ENCODE assay signal across 15 cellular contexts in genomic region chr18:79610461-79611039, GRCh38.
DNase-seq lines count a peak whose midpoint lies in the region; ATAC-seq and TF ChIP-seq lines count a peak whose summit lies in the region.
"Had no signal": no experiment of that assay in that cellular context is flagged by ENCODE, and none has a peak within 500 bp of the region (broad histone marks: within the 10 kb centered on the region; RNA-seq: fewer than 3 reads in every experiment).

No MANE protein-coding gene starts in this region.

- 87 to 93% (median 91%) methylated on average over 16 to 23 of the region's 23 CpGs for WGBS in spleen, 5 donors

- H3K4me2 ChIP-seq in PC-9: no peak overlapping the region

- H3K79me2 ChIP-seq in PC-9 (ENCODE audit: low read depth): no peaks in the 10 kb centered on the region
- H3K79me2 ChIP-seq: parathyroid adenoma had no signal

- H3K27ac ChIP-seq in brain microvascular endothelial cell (peak overlapping the region; percentile 56), lower lobe of right lung (no peak overlapping the region), spleen (no peak overlapping the region), PC-9 (no peak overlapping the region)
- H3K27ac ChIP-seq: epithelial cell of prostate, parathyroid adenoma, SK-N-MC had no signal

- no peak for TF ChIP-seq POLR2A in spleen (IDR thresholded peaks at IDR 0.05)

- no TSS peak for BruUV-seq in PC-9 (replicated peaks; lab: Mats Ljungman, UMichigan)

- no peaks in the 10 kb centered on the region for H3K9me2 ChIP-seq in PC-9 (ENCODE audit: insufficient read depth)

- H3K9me3 Mint-ChIP-seq in activated naive CD4-positive, alpha-beta T cell treated with anti-CD3 and anti-CD28 coated beads for 36 hours: no peaks in the 10 kb centered on the region

- peaks cover 4% of the 10 kb centered on the region for H3K27me3 Mint-ChIP-seq in activated naive CD4-positive, alpha-beta T cell treated with anti-CD3 and anti-CD28 coated beads for 36 hours (ENCODE audit: low read depth)

- in situ Hi-C loops in brain microvascular endothelial cell (cut with HindIII; ENCODE audit: low pct_ligation_motif_present, low sequenced_read_pairs): no loop called here

- H3K4me1 ChIP-seq in lower lobe of right lung: no peaks in the 10 kb centered on the region
- no peaks in the 10 kb centered on the region for H3K4me1 ChIP-seq in spleen
- no peaks in the 10 kb centered on the region for H3K4me1 ChIP-seq in PC-9 (replicated peaks; ENCODE audit: insufficient read depth)
- H3K4me1 ChIP-seq: parathyroid adenoma had no signal

- H2AFZ ChIP-seq in PC-9: no peak overlapping the region
- H2AFZ ChIP-seq: parathyroid adenoma had no signal

- POLR2A ChIA-PET in PC-9 (lab: Charles Lee; ENCODE audit: unreplicated experiment): no interaction called here

- H3K27ac Mint-ChIP-seq in activated naive CD4-positive, alpha-beta T cell treated with anti-CD3 and anti-CD28 coated beads for 36 hours: no peak overlapping the region

- H3K36me3 ChIP-seq in brain microvascular endothelial cell (replicated peaks) (no peaks in the 10 kb centered on the region), lower lobe of right lung (no peaks in the 10 kb centered on the region), spleen (no peaks in the 10 kb centered on the region), PC-9 (ENCODE audit: low read depth) (no peaks in the 10 kb centered on the region)

- TF ChIP-seq CTCF in brain microvascular endothelial cell (IDR thresholded peaks at IDR 0.05; ENCODE audit: low read depth, low read length, missing control alignments) (no peak), lower lobe of right lung (IDR thresholded peaks at IDR 0.05) (no peak), spleen (IDR thresholded peaks at IDR 0.05 in 8 of 11, conservative IDR thresholded peaks at IDR 0.05 in 3 of 11) (no peak), PC-9 (conservative IDR thresholded peaks at IDR 0.05) (no peak)

- TF ChIP-seq EP300 in Ishikawa (IDR thresholded peaks at IDR 0.05; ENCODE audit: borderline replicate concordance): no peak

- no peaks in the 10 kb centered on the region for H3K27me3 ChIP-seq in brain microvascular endothelial cell (replicated peaks)
- H3K27me3 ChIP-seq in lower lobe of right lung (ENCODE audit: low read depth): peaks cover 3% of the 10 kb centered on the region
- peaks cover 0 to 36% (median 0%) of the 10 kb centered on the region in 7 donors for H3K27me3 ChIP-seq in spleen (replicated peaks in 1 of 7)
- H3K27me3 ChIP-seq in PC-9 (ENCODE audit: insufficient read depth, low read depth): peaks cover 72% of the 10 kb centered on the region

- no peak for DNase-seq in brain microvascular endothelial cell
- peak; percentile 24 for DNase-seq in lower lobe of right lung
- peak; percentile 63 for DNase-seq in spleen
- no peak for DNase-seq in PC-9
- no peak for DNase-seq in NCI-H1436 (lab: John Stamatoyannopoulos, UW)
- no peak for DNase-seq in activated naive CD4-positive, alpha-beta T cell treated with anti-CD3 and anti-CD28 coated beads for 36 hours
- DNase-seq: activated CD4-positive, alpha-beta T cell treated with anti-CD3 and anti-CD28 coated beads, Interleukin-2, amount 50 U/mL, for 4 hours; activated T-cell treated with anti-CD3 and anti-CD28 coated beads, Interleukin-2, amount 50 U/mL, for 48 hours; amniotic stem cell; DMS 273 treated with DMSO at 0.1 percent for 48 hours had no signal

- no peak for ATAC-seq in lower lobe of right lung

- intact Hi-C loops in lower lobe of right lung (cut with DNase I) (no loop called here), spleen (cut with DNase I; ENCODE audit: low total_unique reads) (no loop called here), PC-9 (cut with micrococcal nuclease; ENCODE audit: unreplicated experiment) (no loop called here)
- intact Hi-C loops in activated naive CD4-positive, alpha-beta T cell treated with anti-CD3 and anti-CD28 coated beads for 36 hours (cut with micrococcal nuclease): no loop called here

- no peaks in the 10 kb centered on the region for H4K20me1 ChIP-seq in PC-9 (ENCODE audit: insufficient read depth)

- no peaks in the 10 kb centered on the region for H3K36me3 Mint-ChIP-seq in activated naive CD4-positive, alpha-beta T cell treated with anti-CD3 and anti-CD28 coated beads for 36 hours (ENCODE audit: low read depth)

- no peaks in the 10 kb centered on the region for H3K4me1 Mint-ChIP-seq in activated naive CD4-positive, alpha-beta T cell treated with anti-CD3 and anti-CD28 coated beads for 36 hours (ENCODE audit: low read depth)

- H3K4me3 ChIP-seq in brain microvascular endothelial cell (ENCODE audit: low read depth, low read length): no peak overlapping the region
- no peak overlapping the region for H3K4me3 ChIP-seq in lower lobe of right lung
- no peak overlapping the region for H3K4me3 ChIP-seq in spleen
- H3K4me3 ChIP-seq in PC-9: no peak overlapping the region
- H3K4me3 ChIP-seq: mucosa of descending colon, SK-N-MC had no signal

- no peaks in the 10 kb centered on the region for H3F3A ChIP-seq in PC-9 (ENCODE audit: insufficient read depth, low read depth)

- CTCF ChIA-PET in PC-9 (lab: Charles Lee): no interaction called here
- CTCF ChIA-PET in activated naive CD4-positive, alpha-beta T cell treated with anti-CD3 and anti-CD28 coated beads for 36 hours (lab: Charles Lee): no interaction called here

- H3K4me3 Mint-ChIP-seq in activated naive CD4-positive, alpha-beta T cell treated with anti-CD3 and anti-CD28 coated beads for 36 hours: no peak overlapping the region

- no peak for TF ChIP-seq RAD21 in Ishikawa (IDR thresholded peaks at IDR 0.05; ENCODE audit: low read depth)

- H3K9me3 ChIP-seq in lower lobe of right lung (no peaks in the 10 kb centered on the region), spleen (no peaks in the 10 kb centered on the region), PC-9 (ENCODE audit: insufficient read depth, low read depth) (no peaks in the 10 kb centered on the region)
- H3K9me3 ChIP-seq: mucosa of descending colon had no signal

TF ChIP-seq in Ishikawa, 13 proteins besides CTCF, POLR2A, EP300 and RAD21:
- TF ChIP-seq, protein P1, sequence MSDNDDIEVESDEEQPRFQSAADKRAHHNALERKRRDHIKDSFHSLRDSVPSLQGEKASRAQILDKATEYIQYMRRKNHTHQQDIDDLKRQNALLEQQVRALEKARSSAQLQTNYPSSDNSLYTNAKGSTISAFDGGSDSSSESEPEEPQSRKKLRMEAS (IDR thresholded peaks at IDR 0.05): no peak
- TF ChIP-seq ZBTB7A (IDR thresholded peaks at IDR 0.05; ENCODE audit: low read depth): 0 out of 2 replicates have a peak, but pooled peaks have one; percentile 44

Comparison
In these comparisons a context has a peak if more than half of its experiments do, and no peak if none do; other contexts are left out.
1. DNase-seq: peak in lower lobe of right lung (single experiment) and spleen (single experiment); none in brain microvascular endothelial cell (single experiment), PC-9 (0 of 2), NCI-H1436 (single experiment) and activated naive CD4-positive, alpha-beta T cell treated with anti-CD3 and anti-CD28 coated beads for 36 hours (single experiment).